In the genomic region with DNA sequence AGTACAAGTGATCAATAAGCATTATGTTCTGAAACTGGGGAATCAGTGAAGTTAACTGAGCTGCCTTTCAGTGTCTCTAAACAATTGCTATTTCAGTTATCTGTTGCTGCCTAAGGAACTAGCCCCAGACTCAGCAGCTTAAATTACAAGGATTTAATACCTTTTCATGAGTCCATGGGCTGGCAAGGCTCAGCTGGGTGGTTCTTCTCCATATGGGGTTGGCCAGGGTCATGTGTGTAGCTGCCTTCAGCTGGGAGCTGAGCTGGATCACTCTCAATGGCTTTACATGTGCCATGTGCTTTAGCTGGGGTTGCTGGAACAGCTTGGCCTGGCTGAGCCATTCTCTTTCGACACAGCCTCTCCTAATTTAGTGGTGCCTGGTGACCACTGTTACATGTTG, we compare ENCODE assay signal across 8 cellular contexts.
"Had no signal": no experiment of that assay in that cellular context is flagged by ENCODE, and none has a peak within 500 bp of the region (broad histone marks: within the 10 kb centered on the region; RNA-seq: fewer than 3 reads in every experiment).

No MANE protein-coding gene starts in this region.

- H3K36me3 ChIP-seq: HAP-1 had no signal

- ATAC-seq: HCT116 had no signal

- H3K36me3 Mint-ChIP-seq: IgD-negative memory B cell had no signal

- H3K4me1 ChIP-seq: HAP-1 had no signal

- H3K27ac Mint-ChIP-seq: HFFc6, IgD-negative memory B cell had no signal

- H3K4me1 Mint-ChIP-seq: IgD-negative memory B cell had no signal

- H3K4me3 ChIP-seq: HAP-1 had no signal

- DNase-seq: GOT3, H7, HFFc6, KBM-7 had no signal

- H3K4me2 ChIP-seq: KMS-11 had no signal

- H3K27ac ChIP-seq: KMS-11 had no signal

- H3K4me3 Mint-ChIP-seq: HFFc6, IgD-negative memory B cell had no signal
